In genomic region chr3:184604039-184604955, GRCh38 we compare ENCODE assay signal across 8 cellular contexts. TPM values are rescaled to one million over a fixed set of nuclear protein-coding genes. Genes with fewer than 3 reads are reported as not detected.
DNase-seq lines count a peak whose midpoint lies in the region; ATAC-seq and TF ChIP-seq lines count a peak whose summit lies in the region.

No MANE protein-coding gene starts in this region.

- H3K4me1 ChIP-seq in mesodermal cell (ENCODE audit: control insufficient read depth, insufficient read depth, low read length, poor library complexity, severe bottlenecking) (peaks cover 25% of the 10 kb centered on the region), transverse colon (peaks cover 14 to 40% (median 28%) of the 10 kb centered on the region in 4 donors)

- in situ Hi-C loops in transverse colon (cut with MboI; ENCODE audit: low pct_ligation_motif_present in 1 of 4, low pct_unique_long_range_greater_than_20kb in 1 of 4, low sequenced_read_pairs in 3 of 4), result no loop called here

- H3K27me3 ChIP-seq in transverse colon, result peaks cover 37% of the 10 kb centered on the region

- peaks cover 2% of the 10 kb centered on the region for H3K36me3 Mint-ChIP-seq in activated CD4-positive, alpha-beta T cell treated with anti-CD3 and anti-CD28 coated beads, Interleukin-2, amount 10 ng/mL, durations not matched to agents 24 days and 14 days (ENCODE audit: low read depth)

- H3K27me3 Mint-ChIP-seq in activated CD4-positive, alpha-beta T cell treated with anti-CD3 and anti-CD28 coated beads, Interleukin-2, amount 10 ng/mL, durations not matched to agents 24 days and 14 days, result peaks cover 63% of the 10 kb centered on the region

- H3K9me3 Mint-ChIP-seq in activated CD4-positive, alpha-beta T cell treated with anti-CD3 and anti-CD28 coated beads, Interleukin-2, amount 10 ng/mL, durations not matched to agents 24 days and 14 days, result no peaks in the 10 kb centered on the region

- WGBS in mesodermal cell (ENCODE audit: insufficient coverage in 2 of 2), 2 experiments, result 3% methylated on average over 50 to 53 of the region's 66 CpGs
- 7 to 20% methylated on average over 6 to 25 of the region's 66 CpGs for WGBS in transverse colon (ENCODE audit: low coverage in 1 of 2), 2 donors

- TF ChIP-seq POLR2A in transverse colon (IDR thresholded peaks at IDR 0.05), result peak; percentile 49

- no peak for ATAC-seq in GM18867 (IDR thresholded peaks at IDR 0.05; ENCODE audit: unreplicated experiment)

- H3K27ac Mint-ChIP-seq in activated CD4-positive, alpha-beta T cell treated with anti-CD3 and anti-CD28 coated beads, Interleukin-2, amount 10 ng/mL, durations not matched to agents 24 days and 14 days, result no peak overlapping the region

- no peak for DNase-seq in activated CD4-positive, alpha-beta T cell treated with anti-CD3 and anti-CD28 coated beads, Interleukin-2, amount 10 ng/mL, durations not matched to agents 24 days and 14 days
- DNase-seq in activated CD4-positive, alpha-beta T cell treated with anti-CD3 and anti-CD28 coated beads, Interleukin-2, amount 50 U/mL, for 4 hours, result no peak
- DNase-seq in ecto neural progenitor cell (ENCODE audit: low spot score) (peak; percentile 78), transverse colon (no peak), NCI-H1436 (lab: John Stamatoyannopoulos, UW) (no peak)
- no peak for DNase-seq in activated effector memory CD4-positive, alpha-beta T cell treated with Interleukin-2 at 50 U/mL for 16 hours

- H3K36me3 ChIP-seq in mesodermal cell (ENCODE audit: control insufficient read depth, insufficient read depth, low read length) (no peaks in the 10 kb centered on the region), transverse colon (no peaks in the 10 kb centered on the region)

- no peak overlapping the region for H3K27ac ChIP-seq in mesodermal cell (ENCODE audit: low read depth, low read length, severe bottlenecking)
- H3K27ac ChIP-seq in transverse colon, result peak overlapping the region in 3 of 4 donors; percentile 56 to 63 (median 63)

- no peaks in the 10 kb centered on the region for H3K9me3 ChIP-seq in mesodermal cell (ENCODE audit: control insufficient read depth, low read length)
- H3K9me3 ChIP-seq in transverse colon, result no peaks in the 10 kb centered on the region

- peak overlapping the region; percentile 40 for H3K4me3 Mint-ChIP-seq in activated CD4-positive, alpha-beta T cell treated with anti-CD3 and anti-CD28 coated beads, Interleukin-2, amount 10 ng/mL, durations not matched to agents 24 days and 14 days

- intact Hi-C loops in activated CD4-positive, alpha-beta T cell treated with anti-CD3 and anti-CD28 coated beads, Interleukin-2, amount 10 ng/mL, durations not matched to agents 24 days and 14 days (cut with micrococcal nuclease), result no loop called here
- intact Hi-C loops in transverse colon (cut with DNase I; ENCODE audit: low total_unique reads), result no loop called here

- no peak for TF ChIP-seq EP300 in transverse colon (IDR thresholded peaks at IDR 0.05; ENCODE audit: low read depth)

- peaks cover 4% of the 10 kb centered on the region for H3K4me1 Mint-ChIP-seq in activated CD4-positive, alpha-beta T cell treated with anti-CD3 and anti-CD28 coated beads, Interleukin-2, amount 10 ng/mL, durations not matched to agents 24 days and 14 days

- H3K4me3 ChIP-seq in mesodermal cell (ENCODE audit: extremely low read depth, insufficient read depth, low read length, poor library complexity, severe bottlenecking) (peak overlapping the region; percentile 36), transverse colon (peak overlapping the region in 3 of 4 donors; percentile 25 to 53 (median 35))

- no peak for TF ChIP-seq CTCF in transverse colon (IDR thresholded peaks at IDR 0.05)

RNA-seq across cellular contexts. Expression of gene EPHB3, which starts 42.7 kb away (rescaled TPM):
- total RNA-seq in activated CD4-positive, alpha-beta T cell treated with anti-CD3 and anti-CD28 coated beads, Interleukin-2, amount 10 ng/mL, durations not matched to agents 24 days and 14 days, result 0.05 TPM in 1 of 2 replicates, not detected in the other
- 21.1 TPM for polyA plus RNA-seq in mesodermal cell (2013, experiment 1 of 2)
- polyA plus RNA-seq in mesodermal cell (2013, experiment 2 of 2), result 18.1 TPM
- 10 to 100 TPM in 1 of 4 donors, 1 to 10 TPM in 3; 4.1 to 17.7 (median 6.7) TPM for total RNA-seq in transverse colon
